Comparison of ENCODE assay signal across 23 cellular contexts in the genomic region with DNA sequence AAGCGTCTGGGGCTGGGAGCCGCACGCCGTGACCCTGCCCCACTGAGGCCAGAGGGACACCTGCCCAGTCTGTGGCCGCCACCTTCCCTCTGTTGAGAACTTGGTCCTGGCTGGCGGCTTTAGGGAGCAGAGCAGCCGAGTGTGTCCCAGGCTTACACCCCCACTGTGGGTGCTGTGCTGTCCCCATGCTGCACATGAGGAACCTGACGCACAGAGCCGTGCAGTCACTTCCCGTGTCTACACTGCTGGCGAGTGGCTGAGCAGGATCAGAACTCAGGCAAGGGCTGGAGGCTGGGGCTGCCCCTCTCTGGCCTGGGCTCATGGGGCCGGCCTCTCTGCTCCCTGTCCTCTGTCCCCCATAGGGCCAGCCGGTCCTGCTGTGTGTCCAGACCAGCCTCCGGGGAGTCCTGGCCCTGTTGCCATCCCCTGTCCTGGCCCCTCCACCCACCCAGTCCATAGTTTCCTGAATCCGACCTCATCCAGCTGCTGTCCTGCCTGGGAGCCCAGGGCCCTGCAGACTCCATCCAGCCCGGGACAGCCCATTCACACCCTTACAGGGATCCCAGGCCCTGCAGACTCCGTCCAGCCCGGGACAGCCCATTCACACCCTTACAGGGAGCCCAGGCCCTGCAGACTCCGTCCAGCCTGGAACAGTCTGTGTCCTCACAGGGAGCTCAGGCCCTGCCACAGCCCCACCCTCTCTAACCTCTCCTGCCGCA. TPM values are rescaled to one million over a fixed set of nuclear protein-coding genes. Genes with fewer than 3 reads are reported as not detected.
A peak's percentile ranks its signal among the peaks of the same experiment; 100 is the strongest.
DNase-seq lines count a peak whose midpoint lies in the region; ATAC-seq and TF ChIP-seq lines count a peak whose summit lies in the region.
"Had no signal": no experiment of that assay in that cellular context is flagged by ENCODE, and none has a peak within 500 bp of the region (broad histone marks: within the 10 kb centered on the region; RNA-seq: fewer than 3 reads in every experiment).

No MANE protein-coding gene starts in this region.

- no peaks in the 10 kb centered on the region for H3K9me3 ChIP-seq in RWPE2 (ENCODE audit: severe bottlenecking)
- H3K9me3 ChIP-seq in right atrium auricular region = no peaks in the 10 kb centered on the region
- H3K9me3 ChIP-seq: A549, left lung, ovary, stomach had no signal

- H3K27me3 Mint-ChIP-seq in activated naive CD4-positive, alpha-beta T cell treated with anti-CD3 and anti-CD28 coated beads, Interleukin-2, amount 10 ng/mL, durations not matched to agents 7 days and 5 days = no peaks in the 10 kb centered on the region
- H3K27me3 Mint-ChIP-seq: CD4-positive, alpha-beta memory T cell had no signal

- no peaks in the 10 kb centered on the region for H3K36me3 Mint-ChIP-seq in activated naive CD4-positive, alpha-beta T cell treated with anti-CD3 and anti-CD28 coated beads, Interleukin-2, amount 50 U/mL, for 72 hours
- no peaks in the 10 kb centered on the region for H3K36me3 Mint-ChIP-seq in activated naive CD4-positive, alpha-beta T cell treated with anti-CD3 and anti-CD28 coated beads, Interleukin-2, amount 10 ng/mL, durations not matched to agents 7 days and 5 days
- H3K36me3 Mint-ChIP-seq in stimulated activated effector memory CD8-positive, alpha-beta T cell treated with anti-CD3 and anti-CD28 coated beads, Interleukin-12 subunit alpha, Interleukin-12 subunit beta, amount 100 ng/mL, for 72 hours = peaks cover 6% of the 10 kb centered on the region
- H3K36me3 Mint-ChIP-seq: CD4-positive, alpha-beta memory T cell had no signal

- H3K4me1 ChIP-seq in RWPE2 (ENCODE audit: insufficient read depth, poor library complexity, severe bottlenecking) = no peaks in the 10 kb centered on the region
- H3K4me1 ChIP-seq in right atrium auricular region = peaks cover 0 to 100% of the 10 kb centered on the region in 2 donors

- ATAC-seq in activated naive CD4-positive, alpha-beta T cell treated with anti-CD3 and anti-CD28 coated beads, Interleukin-2, amount 50 U/mL, for 72 hours = peak in 1 of 2 donors; percentile 7
- ATAC-seq in RWPE2 (ENCODE audit: low read depth) = peak; percentile 22; the same call in 2 of the 3 replicates
- no peak for ATAC-seq in stimulated activated effector memory CD8-positive, alpha-beta T cell treated with anti-CD3 and anti-CD28 coated beads, Interleukin-12 subunit alpha, Interleukin-12 subunit beta, amount 100 ng/mL, for 72 hours
- no peak for ATAC-seq in HG02884 (IDR thresholded peaks at IDR 0.05; ENCODE audit: unreplicated experiment)
- no peak for ATAC-seq in HG03342 (IDR thresholded peaks at IDR 0.05; ENCODE audit: unreplicated experiment)
- ATAC-seq: left lung, sciatic nerve had no signal

- H3K4me3 Mint-ChIP-seq in activated naive CD4-positive, alpha-beta T cell treated with anti-CD3 and anti-CD28 coated beads, Interleukin-2, amount 10 ng/mL, durations not matched to agents 7 days and 5 days = no peak overlapping the region
- no peak overlapping the region for H3K4me3 Mint-ChIP-seq in stimulated activated effector memory CD8-positive, alpha-beta T cell treated with anti-CD3 and anti-CD28 coated beads, Interleukin-12 subunit alpha, Interleukin-12 subunit beta, amount 100 ng/mL, for 72 hours
- H3K4me3 Mint-ChIP-seq: CD4-positive, alpha-beta memory T cell; HFFc6 had no signal

- H3K27ac ChIP-seq in RWPE2 (ENCODE audit: poor library complexity, severe bottlenecking) (no peak overlapping the region), right atrium auricular region (peak overlapping the region; percentile 29 to 85)
- H3K27ac ChIP-seq: A549, left lung, ovary had no signal

- H3K4me1 Mint-ChIP-seq in activated naive CD4-positive, alpha-beta T cell treated with anti-CD3 and anti-CD28 coated beads, Interleukin-2, amount 10 ng/mL, durations not matched to agents 7 days and 5 days = peaks cover 23% of the 10 kb centered on the region
- H3K4me1 Mint-ChIP-seq in stimulated activated effector memory CD8-positive, alpha-beta T cell treated with anti-CD3 and anti-CD28 coated beads, Interleukin-12 subunit alpha, Interleukin-12 subunit beta, amount 100 ng/mL, for 72 hours = peaks cover 77% of the 10 kb centered on the region

- H3K27ac Mint-ChIP-seq in activated naive CD4-positive, alpha-beta T cell treated with anti-CD3 and anti-CD28 coated beads, Interleukin-2, amount 50 U/mL, for 72 hours = peak overlapping the region; percentile 36 to 69
- H3K27ac Mint-ChIP-seq in activated naive CD4-positive, alpha-beta T cell treated with anti-CD3 and anti-CD28 coated beads, Interleukin-2, amount 10 ng/mL, durations not matched to agents 7 days and 5 days = no peak overlapping the region
- peak overlapping the region; percentile 56 for H3K27ac Mint-ChIP-seq in stimulated activated effector memory CD8-positive, alpha-beta T cell treated with anti-CD3 and anti-CD28 coated beads, Interleukin-12 subunit alpha, Interleukin-12 subunit beta, amount 100 ng/mL, for 72 hours
- H3K27ac Mint-ChIP-seq: HFFc6 had no signal

- no peak for TF ChIP-seq CTCF in RWPE2 (IDR thresholded peaks at IDR 0.05; ENCODE audit: poor library complexity, severe bottlenecking)
- no peak for TF ChIP-seq CTCF in right atrium auricular region (IDR thresholded peaks at IDR 0.05)

- DNase-seq in activated naive CD4-positive, alpha-beta T cell treated with anti-CD3 and anti-CD28 coated beads, Interleukin-2, amount 50 U/mL, for 72 hours (ENCODE audit: low spot score in 2 of 2) = no peak
- DNase-seq in activated naive CD4-positive, alpha-beta T cell treated with anti-CD3 and anti-CD28 coated beads, Interleukin-2, amount 10 ng/mL, durations not matched to agents 7 days and 5 days = no peak
- DNase-seq in RWPE2 (ENCODE audit: low spot score) (no peak), right atrium auricular region (ENCODE audit: low spot score) (no peak), NCI-H226 (no peak)
- DNase-seq in stimulated activated effector memory CD8-positive, alpha-beta T cell treated with anti-CD3 and anti-CD28 coated beads, Interleukin-12 subunit alpha, Interleukin-12 subunit beta, amount 100 ng/mL, for 72 hours (ENCODE audit: low spot score in 2 of 2) = no peak
- DNase-seq: activated CD4-positive, alpha-beta T cell treated with anti-CD3 and anti-CD28 coated beads, Interleukin-2, amount 50 U/mL, for 1 hour; activated CD8-positive, alpha-beta memory T cell treated with anti-CD3 and anti-CD28 coated beads, Interleukin-2, amount 50 U/mL, for 48 hours; amygdala; CD4-positive, alpha-beta memory T cell; central memory CD4-positive, alpha-beta T cell; DMS53; HFFc6; left lung; NCI-H1417; NCI-H2107; NCI-H510A treated with DMSO at 0.1 percent for 48 hours; ovary; stomach had no signal

- H3K4me3 ChIP-seq in RWPE2 (ENCODE audit: severe bottlenecking) = no peak overlapping the region
- no peak overlapping the region for H3K4me3 ChIP-seq in right atrium auricular region
- H3K4me3 ChIP-seq: A549, left lung, ovary, stomach had no signal

- no peaks in the 10 kb centered on the region for H3K36me3 ChIP-seq in RWPE2 (ENCODE audit: low read depth)
- no peaks in the 10 kb centered on the region for H3K36me3 ChIP-seq in right atrium auricular region
- H3K36me3 ChIP-seq: left lung, ovary, stomach had no signal

- H3K27me3 ChIP-seq in RWPE2 (ENCODE audit: insufficient read depth, poor library complexity, severe bottlenecking) = no peaks in the 10 kb centered on the region
- no peaks in the 10 kb centered on the region for H3K27me3 ChIP-seq in right atrium auricular region
- H3K27me3 ChIP-seq: left lung, ovary, stomach had no signal

- CTCF ChIA-PET in activated naive CD4-positive, alpha-beta T cell treated with anti-CD3 and anti-CD28 coated beads, Interleukin-2, amount 10 ng/mL, durations not matched to agents 7 days and 5 days (lab: Charles Lee) = no interaction called here

- H3K9me3 Mint-ChIP-seq in activated naive CD4-positive, alpha-beta T cell treated with anti-CD3 and anti-CD28 coated beads, Interleukin-2, amount 50 U/mL, for 72 hours = no peaks in the 10 kb centered on the region
- no peaks in the 10 kb centered on the region for H3K9me3 Mint-ChIP-seq in activated naive CD4-positive, alpha-beta T cell treated with anti-CD3 and anti-CD28 coated beads, Interleukin-2, amount 10 ng/mL, durations not matched to agents 7 days and 5 days
- no peaks in the 10 kb centered on the region for H3K9me3 Mint-ChIP-seq in stimulated activated effector memory CD8-positive, alpha-beta T cell treated with anti-CD3 and anti-CD28 coated beads, Interleukin-12 subunit alpha, Interleukin-12 subunit beta, amount 100 ng/mL, for 72 hours
- H3K9me3 Mint-ChIP-seq: HFFc6 had no signal

RNA-seq across cellular contexts. Expression of gene FBRSL1, which starts 10.3 kb away (rescaled TPM):
- total RNA-seq in activated naive CD4-positive, alpha-beta T cell treated with anti-CD3 and anti-CD28 coated beads, Interleukin-2, amount 50 U/mL, for 72 hours = 10 to 100 TPM; 30.8 to 37.8 TPM
- 10 to 100 TPM; 19.3 to 20.4 TPM for total RNA-seq in right atrium auricular region
